In the genomic region with DNA sequence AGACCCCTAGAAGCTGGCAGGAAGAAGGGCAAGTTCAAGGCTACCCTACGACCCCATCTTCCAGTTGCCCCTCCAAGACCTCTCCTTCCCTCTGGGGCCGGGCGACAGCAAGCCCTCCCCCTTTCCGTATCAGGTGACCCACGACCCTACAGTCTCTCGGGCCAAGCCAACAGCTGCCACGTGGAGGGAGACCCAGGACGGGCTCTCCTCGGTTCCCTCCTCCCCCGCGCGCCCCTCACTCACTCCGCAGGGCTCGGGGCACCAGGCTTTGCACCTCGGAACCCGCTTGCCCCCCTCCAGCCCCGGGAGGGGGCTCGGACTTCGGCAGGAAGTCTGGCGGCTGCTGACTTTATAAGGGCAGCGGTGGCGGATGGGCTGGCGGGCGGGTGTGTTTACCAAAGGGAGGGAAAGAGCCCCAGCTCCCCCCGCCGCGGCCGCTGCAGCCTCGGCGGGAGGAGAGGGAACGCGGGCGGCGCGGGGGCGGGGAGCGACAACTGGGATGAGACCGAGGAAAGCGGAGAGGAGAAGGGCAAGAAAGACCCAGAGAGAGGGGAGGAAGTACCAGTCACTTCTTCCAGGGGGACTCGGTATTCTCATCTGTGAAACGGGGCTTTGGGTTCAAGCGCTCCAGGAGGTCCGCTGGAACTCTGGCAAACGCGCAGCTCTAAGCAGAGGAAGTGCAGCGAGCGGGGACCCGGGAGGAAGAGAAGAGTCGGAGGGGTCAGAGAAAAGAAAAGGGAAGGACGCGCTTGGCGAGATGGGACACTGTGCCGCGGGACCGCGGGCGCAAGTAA, we compare ENCODE assay signal across 8 cellular contexts. TPM values are rescaled to one million over a fixed set of nuclear protein-coding genes. Genes with fewer than 3 reads are reported as not detected.
DNase-seq lines count a peak whose midpoint lies in the region; ATAC-seq and TF ChIP-seq lines count a peak whose summit lies in the region.

No MANE protein-coding gene starts in this region.

- peaks cover 66% of the 10 kb centered on the region for H3K27me3 Mint-ChIP-seq in neural crest cell (ENCODE audit: low read depth)

- peaks cover 11 to 26% (median 20%) of the 10 kb centered on the region in 4 donors for H3K4me1 ChIP-seq in transverse colon

- in situ Hi-C loops in transverse colon (cut with MboI; ENCODE audit: low pct_ligation_motif_present in 1 of 4, low pct_unique_long_range_greater_than_20kb in 1 of 4, low sequenced_read_pairs in 3 of 4), result no loop called here

- no peak for TF ChIP-seq POLR2A in transverse colon (IDR thresholded peaks at IDR 0.05)

- peak; percentile 22 for DNase-seq in NCI-H2196 treated with DMSO at 0.1 percent for 48 hours (lab: John Stamatoyannopoulos, UW; ENCODE audit: unreplicated experiment)
- DNase-seq in activated T-cell treated with anti-CD3 and anti-CD28 coated beads for 24 hours (ENCODE audit: low read depth), result peak; percentile 36
- DNase-seq in fibroblast of gingiva (ENCODE audit: low read depth), result peak; percentile 34
- peak; percentile 15 for DNase-seq in neural crest cell (ENCODE audit: low read depth, low spot score)
- peak; percentile 72 for DNase-seq in transverse colon
- DNase-seq in putamen (ENCODE audit: low spot score), result no peak

- no peaks in the 10 kb centered on the region for H3K36me3 ChIP-seq in transverse colon

- intact Hi-C loops in transverse colon (cut with DNase I; ENCODE audit: low total_unique reads), result no loop called here

- no peaks in the 10 kb centered on the region for H3K27me3 ChIP-seq in transverse colon

- H3K27ac ChIP-seq in transverse colon, result peak overlapping the region; percentile 60 to 80 (median 67)

- H3K9me3 Mint-ChIP-seq in neural crest cell, result no peaks in the 10 kb centered on the region

- no peaks in the 10 kb centered on the region for H3K9me3 ChIP-seq in transverse colon

- TF ChIP-seq EP300 in transverse colon (IDR thresholded peaks at IDR 0.05; ENCODE audit: low read depth), result no peak

- peaks cover 12% of the 10 kb centered on the region for H3K4me1 Mint-ChIP-seq in neural crest cell

- TF ChIP-seq CTCF in neural crest cell (conservative IDR thresholded peaks at IDR 0.05) (no peak), transverse colon (IDR thresholded peaks at IDR 0.05) (no peak)

- WGBS in transverse colon (ENCODE audit: low coverage in 1 of 2), 2 donors, result 0 to 1% methylated on average over 3 to 54 of the region's 57 CpGs

- peak; percentile 49 for ATAC-seq in GM18511 (IDR thresholded peaks at IDR 0.05; ENCODE audit: unreplicated experiment)
- ATAC-seq in HG02678 (IDR thresholded peaks at IDR 0.05; ENCODE audit: unreplicated experiment), result peak; percentile 47

- H3K27ac Mint-ChIP-seq in neural crest cell (ENCODE audit: unreplicated experiment), result no peak overlapping the region

- H3K4me3 ChIP-seq in transverse colon, result peak overlapping the region; percentile 56 to 95 (median 84)

- no peaks in the 10 kb centered on the region for H3K36me3 Mint-ChIP-seq in neural crest cell (ENCODE audit: low read depth)

- H3K4me3 Mint-ChIP-seq in neural crest cell, result peak overlapping the region; percentile 92

RNA-seq across cellular contexts. Expression of gene SLC43A1, which starts 0.8 kb away (rescaled TPM):
- total RNA-seq in neural crest cell, result 4.5 and 4.7 TPM in 2 replicates
- total RNA-seq in transverse colon, result 10 to 100 TPM in 3 of 4 donors, 1 to 10 TPM in 1; 7.5 to 30.4 (median 15.2) TPM

RNA-seq across cellular contexts. Expression of gene TIMM10, which starts 15.8 kb away (rescaled TPM):
- total RNA-seq in neural crest cell (103 and 108 TPM in 2 replicates), transverse colon (10 to 100 TPM in 2 of 4 donors, 1 to 10 TPM in 1, not detected in 1; 1.6 to 36.8 (median 34.0) TPM)

RNA-seq across cellular contexts. Expression of gene SMTNL1, which starts 22.7 kb away (rescaled TPM):
- total RNA-seq in neural crest cell (not detected in 2 replicates), transverse colon (not detected)

RNA-seq across cellular contexts. Expression of gene UBE2L6, which starts 52.7 kb away (rescaled TPM):
- total RNA-seq in neural crest cell (66.0 and 68.7 TPM in 2 replicates), transverse colon (10 to 100 TPM; 15.3 to 24.3 (median 20.6) TPM)

RNA-seq across cellular contexts. Expression of gene RTN4RL2, which starts 54.4 kb away (rescaled TPM):
- 2.4 and 3.4 TPM in 2 replicates for total RNA-seq in neural crest cell
- total RNA-seq in transverse colon, result under 1 TPM in 1 of 4 donors, not detected in 3; 0.48 TPM
